In genomic region chr12:47082283-47082962, GRCh38 we compare ENCODE assay signal across 13 cellular contexts. TPM values are rescaled to one million over a fixed set of nuclear protein-coding genes. Genes with fewer than 3 reads are reported as not detected.
DNase-seq lines count a peak whose midpoint lies in the region; ATAC-seq and TF ChIP-seq lines count a peak whose summit lies in the region.
"Had no signal": no experiment of that assay in that cellular context is flagged by ENCODE, and none has a peak within 500 bp of the region (broad histone marks: within the 10 kb centered on the region; RNA-seq: fewer than 3 reads in every experiment).

No MANE protein-coding gene starts in this region.

- CTCF ChIA-PET in A673 (lab: Charles Lee), result interaction anchor here (1.0 kb wide), 1 partner anchor 12 kb away, joined by 4 read pairs; no protein-coding TSS in a partner anchor
- CTCF ChIA-PET in activated CD8-positive, alpha-beta T cell treated with anti-CD3 and anti-CD28 coated beads, Interleukin-2, amount 10 ng/mL, durations not matched to agents 7 days and 5 days (lab: Charles Lee), result interaction anchor here (0.7 to 4.4 kb wide), 12 partner anchors 9 to 286 kb away, joined by 3 to 39 read pairs (median 3); no protein-coding TSS in a partner anchor

- no TSS peak for BruUV-seq in A673 (replicated peaks; lab: Mats Ljungman, UMichigan)

- H3K27ac ChIP-seq in A673 (ENCODE audit: low read depth, low read length, poor library complexity, severe bottlenecking), result peak overlapping the region; percentile 41
- H3K27ac ChIP-seq in suprapubic skin, result no peak overlapping the region
- H3K27ac ChIP-seq: C4-2B had no signal

- H3K4me1 Mint-ChIP-seq in HFFc6 (ENCODE audit: low read depth), result peaks cover 84% of the 10 kb centered on the region
- H3K4me1 Mint-ChIP-seq in activated CD8-positive, alpha-beta T cell treated with anti-CD3 and anti-CD28 coated beads, Interleukin-2, amount 10 ng/mL, durations not matched to agents 7 days and 5 days (ENCODE audit: low read depth), result peaks cover 73% of the 10 kb centered on the region
- peaks cover 48% of the 10 kb centered on the region for H3K4me1 Mint-ChIP-seq in memory B cell

- no peak for ATAC-seq in activated CD8-positive, alpha-beta T cell treated with anti-CD3 and anti-CD28 coated beads, Interleukin-2, amount 10 ng/mL, durations not matched to agents 7 days and 5 days
- ATAC-seq in memory B cell (ENCODE audit: low read depth) (no peak), HG03432 (IDR thresholded peaks at IDR 0.05; ENCODE audit: unreplicated experiment) (no peak)

- H3K4me3 ChIP-seq in A673 (ENCODE audit: low read depth, low read length, poor library complexity, severe bottlenecking) (no peak overlapping the region), suprapubic skin (no peak overlapping the region)

- POLR2A ChIA-PET in A673 (lab: Charles Lee; ENCODE audit: low non-redundant PET), result interaction anchor here (0.7 kb wide), 1 partner anchor 756 kb away, joined by 3 read pairs; no protein-coding TSS in a partner anchor
- POLR2A ChIA-PET in activated CD8-positive, alpha-beta T cell treated with anti-CD3 and anti-CD28 coated beads, Interleukin-2, amount 10 ng/mL, durations not matched to agents 7 days and 5 days (lab: Charles Lee), result interaction anchor here (0.8 to 1.7 kb wide), 2 partner anchors 134 to 145 kb away, joined by 4 read pairs; no protein-coding TSS in a partner anchor

- H3K27ac Mint-ChIP-seq in HFFc6 (peak overlapping the region; percentile 88), memory B cell (peak overlapping the region; percentile 69)
- H3K27ac Mint-ChIP-seq in activated CD8-positive, alpha-beta T cell treated with anti-CD3 and anti-CD28 coated beads, Interleukin-2, amount 10 ng/mL, durations not matched to agents 7 days and 5 days, result peak overlapping the region; percentile 23

- H3K4me1 ChIP-seq in A673 (ENCODE audit: insufficient read depth, low read length, poor library complexity, severe bottlenecking), result peaks cover 76% of the 10 kb centered on the region
- peaks cover 51% of the 10 kb centered on the region for H3K4me1 ChIP-seq in suprapubic skin

- no peaks in the 10 kb centered on the region for H3K27me3 ChIP-seq in A673 (replicated peaks; ENCODE audit: insufficient read depth, low read depth, low read length, poor library complexity)
- H3K27me3 ChIP-seq in suprapubic skin, result no peaks in the 10 kb centered on the region

- H3K9me3 ChIP-seq in A673 (ENCODE audit: low read depth, low read length, poor library complexity, severe bottlenecking) (no peaks in the 10 kb centered on the region), suprapubic skin (no peaks in the 10 kb centered on the region)

- no peak for TF ChIP-seq EP300 in suprapubic skin (IDR thresholded peaks at IDR 0.05)

- intact Hi-C loops in A673 (cut with micrococcal nuclease; ENCODE audit: unreplicated experiment), result loop anchor here (5.0 kb wide), 1 partner anchor 140 kb away; no protein-coding TSS in a partner anchor

- TF ChIP-seq CTCF in A673 (conservative IDR thresholded peaks at IDR 0.05; ENCODE audit: low read depth, low read length) (no peak), HFFc6 (IDR thresholded peaks at IDR 0.05) (no peak), suprapubic skin (IDR thresholded peaks at IDR 0.05) (no peak)

- peak overlapping the region; percentile 57 for H3K4me3 Mint-ChIP-seq in HFFc6
- no peak overlapping the region for H3K4me3 Mint-ChIP-seq in activated CD8-positive, alpha-beta T cell treated with anti-CD3 and anti-CD28 coated beads, Interleukin-2, amount 10 ng/mL, durations not matched to agents 7 days and 5 days
- H3K4me3 Mint-ChIP-seq in memory B cell, result no peak overlapping the region

- no peaks in the 10 kb centered on the region for H3K27me3 Mint-ChIP-seq in HFFc6 (ENCODE audit: insufficient read depth)
- H3K27me3 Mint-ChIP-seq in activated CD8-positive, alpha-beta T cell treated with anti-CD3 and anti-CD28 coated beads, Interleukin-2, amount 10 ng/mL, durations not matched to agents 7 days and 5 days (ENCODE audit: low read depth), result no peaks in the 10 kb centered on the region
- H3K27me3 Mint-ChIP-seq in memory B cell, result no peaks in the 10 kb centered on the region

- WGBS in suprapubic skin, result 66% methylated on average over 5 of the region's 5 CpGs

- H3K36me3 Mint-ChIP-seq in HFFc6 (ENCODE audit: low read depth) (peaks cover 20% of the 10 kb centered on the region), memory B cell (peaks cover 1% of the 10 kb centered on the region)
- H3K36me3 Mint-ChIP-seq in activated CD8-positive, alpha-beta T cell treated with anti-CD3 and anti-CD28 coated beads, Interleukin-2, amount 10 ng/mL, durations not matched to agents 7 days and 5 days (ENCODE audit: low read depth), result peaks cover 25% of the 10 kb centered on the region

- no peak for TF ChIP-seq POLR2A in suprapubic skin (IDR thresholded peaks at IDR 0.05)

- no peak for DNase-seq in A673 (ENCODE audit: low spot score)
- DNase-seq in HFFc6, result no peak
- DNase-seq in activated CD8-positive, alpha-beta T cell treated with anti-CD3 and anti-CD28 coated beads, Interleukin-2, amount 10 ng/mL, durations not matched to agents 7 days and 5 days, result no peak
- no peak for DNase-seq in memory B cell (ENCODE audit: low spot score in 2 of 2)
- no peak for DNase-seq in suprapubic skin (ENCODE audit: low spot score in 2 of 2)
- no peak for DNase-seq in Ammon's horn (ENCODE audit: low spot score)
- no peak for DNase-seq in GF-D8 (lab: John Stamatoyannopoulos, UW)
- DNase-seq: activated T-cell treated with anti-CD3 and anti-CD28 coated beads for 4 hours, NCI-H1436, NCI-H82, small intestine had no signal

- H3K36me3 ChIP-seq in A673 (ENCODE audit: insufficient read depth, low read length, poor library complexity, severe bottlenecking), result no peaks in the 10 kb centered on the region
- no peaks in the 10 kb centered on the region for H3K36me3 ChIP-seq in suprapubic skin

- no peaks in the 10 kb centered on the region for H3K9me3 Mint-ChIP-seq in HFFc6
- no peaks in the 10 kb centered on the region for H3K9me3 Mint-ChIP-seq in activated CD8-positive, alpha-beta T cell treated with anti-CD3 and anti-CD28 coated beads, Interleukin-2, amount 10 ng/mL, durations not matched to agents 7 days and 5 days (ENCODE audit: insufficient read depth)
- no peaks in the 10 kb centered on the region for H3K9me3 Mint-ChIP-seq in memory B cell

RNA-seq across cellular contexts. Expression of gene AMIGO2, which starts 2.7 kb away (rescaled TPM):
- total RNA-seq in A673 (2021), result 10.9 and 16.7 TPM in 2 replicates
- 10 to 100 TPM; 46.6 to 82.4 (median 60.7) TPM for total RNA-seq in HFFc6 (2021; fragmentation: NEBNext Ultra II Directional; extraction: Animal tissue kit (Norgen Biotek cat#: 25700))
- 10 to 100 TPM; 10.2 TPM for total RNA-seq in activated CD8-positive, alpha-beta T cell treated with anti-CD3 and anti-CD28 coated beads, Interleukin-2, amount 10 ng/mL, durations not matched to agents 7 days and 5 days
- total RNA-seq in suprapubic skin, result 1 to 10 TPM; 1.4 to 2.7 (median 2.3) TPM

RNA-seq across cellular contexts. Expression of gene PCED1B, which starts 3.0 kb away (rescaled TPM):
- total RNA-seq in A673 (2021), result 2.1 and 3.1 TPM in 2 replicates
- total RNA-seq in HFFc6 (2021; fragmentation: NEBNext Ultra II Directional; extraction: Animal tissue kit (Norgen Biotek cat#: 25700)), result 1 to 10 TPM; 3.3 to 5.4 (median 4.9) TPM
- total RNA-seq in activated CD8-positive, alpha-beta T cell treated with anti-CD3 and anti-CD28 coated beads, Interleukin-2, amount 10 ng/mL, durations not matched to agents 7 days and 5 days, result 10 to 100 TPM; 72.1 to 74.2 TPM
- 1 to 10 TPM in 1 of 4 donors, under 1 TPM in 1, not detected in 2; 0.65 to 5.1 TPM for total RNA-seq in suprapubic skin

Comparison
In these comparisons a context has a peak if more than half of its experiments do, and no peak if none do; other contexts are left out.
1. H3K27ac Mint-ChIP-seq: peak in every context shown above with its lines; median percentile 88 in HFFc6; 69 in memory B cell; 23 in activated CD8-positive, alpha-beta T cell treated with anti-CD3 and anti-CD28 coated beads, Interleukin-2, amount 10 ng/mL, durations not matched to agents 7 days and 5 days.
2. RNA of gene PCED1B, which starts 3.0 kb away (total RNA-seq): 72.1 to 74.2 TPM in activated CD8-positive, alpha-beta T cell treated with anti-CD3 and anti-CD28 coated beads, Interleukin-2, amount 10 ng/mL, durations not matched to agents 7 days and 5 days; 3.3 to 5.4 TPM in HFFc6, 2.1 to 3.1 TPM in A673 and 0.65 to 5.1 TPM in suprapubic skin; every median in the first group is over 10 times any median in the second.